In genomic region chr1:6025269-6026094, GRCh38 we compare ENCODE assay signal across 8 cellular contexts. TPM values are rescaled to one million over a fixed set of nuclear protein-coding genes. Genes with fewer than 3 reads are reported as not detected.
DNase-seq lines count a peak whose midpoint lies in the region; ATAC-seq and TF ChIP-seq lines count a peak whose summit lies in the region.

No MANE protein-coding gene starts in this region.

- H3K4me3 ChIP-seq in Panc1 (ENCODE audit: low read depth in 2 of 2, low read length in 2 of 2) (peak overlapping the region; percentile 39 to 65), epithelial cell of esophagus (ENCODE audit: low read length) (no peak overlapping the region)

- no peaks in the 10 kb centered on the region for H3K36me3 ChIP-seq in Panc1 (ENCODE audit: control insufficient read depth, insufficient read depth, low read length)

- CTCF ChIA-PET in Panc1 (lab: Charles Lee), result interaction anchor here (0.6 to 1.6 kb wide), 3 partner anchors 9 to 56 kb away, joined by 3 to 4 read pairs (median 4); no protein-coding TSS in a partner anchor

- H3K27ac ChIP-seq in Panc1 (ENCODE audit: low read length), result peak overlapping the region; percentile 77

- TF ChIP-seq CTCF in GM10266 (IDR thresholded peaks at IDR 0.05; ENCODE audit: control insufficient read depth, insufficient read depth, low read depth, missing control alignments) (peak; percentile 0), Panc1 (IDR thresholded peaks at IDR 0.05) (no peak), epithelial cell of esophagus (IDR thresholded peaks at IDR 0.05; ENCODE audit: insufficient read depth, low read depth, low read length, missing control alignments) (no peak)

- H3K9me3 ChIP-seq in Panc1 (ENCODE audit: control insufficient read depth, insufficient read depth, low read depth, low read length), result no peaks in the 10 kb centered on the region

- DNase-seq in GM10266 (ENCODE audit: extremely low spot score) (no peak), Panc1 (ENCODE audit: low read depth, low spot score) (no peak), epithelial cell of esophagus (ENCODE audit: low read depth) (peak; percentile 70), amniotic stem cell (lab: John Stamatoyannopoulos, UW) (no peak)
- peak; percentile 63 for DNase-seq in stimulated activated CD4-positive, alpha-beta T cell treated with anti-CD3 and anti-CD28 coated beads, Interleukin-15, amount 100 ng/mL, for 24 hours
- no peak for DNase-seq in NK-92 treated with Interleukin-12 subunit alpha and Interleukin-12 subunit beta, amount 100 ng/mL, for 24 hours (lab: John Stamatoyannopoulos, UW)

- intact Hi-C loops in Panc1 (cut with micrococcal nuclease; ENCODE audit: unreplicated experiment), result no loop called here

- peaks cover 21% of the 10 kb centered on the region for H3K4me1 ChIP-seq in Panc1 (ENCODE audit: control insufficient read depth, insufficient read depth, low read length)

- BruUV-seq in Panc1 (replicated peaks; lab: Mats Ljungman, UMichigan), result no TSS peak

- POLR2A ChIA-PET in Panc1 (lab: Charles Lee), result interaction anchor here (0.6 to 0.7 kb wide), 2 partner anchors 11 to 110 kb away, joined by 4 read pairs; no protein-coding TSS in a partner anchor

- ATAC-seq in Panc1 (peak; percentile 60), HG02678 (IDR thresholded peaks at IDR 0.05; ENCODE audit: unreplicated experiment) (no peak), HG02981 (IDR thresholded peaks at IDR 0.05; ENCODE audit: unreplicated experiment) (no peak)

- in situ Hi-C loops in Panc1 (cut with HindIII; ENCODE audit: low pct_unique_long_range_greater_than_20kb, low sequenced_read_pairs), result no loop called here

- H3K27me3 ChIP-seq in Panc1 (ENCODE audit: control insufficient read depth, insufficient read depth, low read length), result no peaks in the 10 kb centered on the region

RNA-seq across cellular contexts. Expression of gene KCNAB2, which starts 20.2 kb away (rescaled TPM):
- 27.6 TPM for total RNA-seq in Panc1 (2021; ENCODE audit: unreplicated experiment)
- polyA plus RNA-seq in Panc1 (2012; ENCODE audit: insufficient read length), result 27.2 TPM

RNA-seq across cellular contexts. Expression of gene NPHP4, which starts 33.3 kb away (rescaled TPM):
- 20.1 TPM for total RNA-seq in Panc1 (2021; ENCODE audit: unreplicated experiment)
- 20.8 TPM for polyA plus RNA-seq in Panc1 (2012; ENCODE audit: insufficient read length)

Comparison
In these comparisons a context has a peak if more than half of its experiments do, and no peak if none do; other contexts are left out.
1. DNase-seq: peak in epithelial cell of esophagus (single experiment) and stimulated activated CD4-positive, alpha-beta T cell treated with anti-CD3 and anti-CD28 coated beads, Interleukin-15, amount 100 ng/mL, for 24 hours (single experiment); none in GM10266 (single experiment), Panc1 (single experiment), amniotic stem cell (single experiment) and NK-92 treated with Interleukin-12 subunit alpha and Interleukin-12 subunit beta, amount 100 ng/mL, for 24 hours (single experiment).